Comparison of ENCODE assay signal across 11 cellular contexts in genomic region chr2:189407944-189408209, GRCh38. TPM values are rescaled to one million over a fixed set of nuclear protein-coding genes. Genes with fewer than 3 reads are reported as not detected.
DNase-seq lines count a peak whose midpoint lies in the region; ATAC-seq and TF ChIP-seq lines count a peak whose summit lies in the region.
"Had no signal": no experiment of that assay in that cellular context is flagged by ENCODE, and none has a peak within 500 bp of the region (broad histone marks: within the 10 kb centered on the region; RNA-seq: fewer than 3 reads in every experiment).

No MANE protein-coding gene starts in this region.

- WGBS in IMR-90 (ENCODE audit: extremely low coverage in 2 of 2, insufficient read length in 1 of 2), 2 experiments: no CpG with 5 or more reads among the region's 1 CpG

- H2AFZ ChIP-seq in IMR-90 (replicated peaks; ENCODE audit: low read length, poor library complexity): no peak overlapping the region

- H2AK5ac ChIP-seq in IMR-90 (ENCODE audit: low read depth, low read length): peak overlapping the region; percentile 40; the same call in 1 of the 2 replicates

- peaks cover 0 to 6% of the 10 kb centered on the region in 2 experiments; a peak in 1 of 4 replicates for H3K79me1 ChIP-seq in IMR-90 (ENCODE audit: low read depth in 1 of 2, low read length in 2 of 2)

- no peaks in the 10 kb centered on the region for H3K27me3 Mint-ChIP-seq in activated T-helper 17 cell treated with anti-CD3 and anti-CD28 coated beads, Interleukin-2, amount 50 U/mL, for 72 hours
- H3K27me3 Mint-ChIP-seq in stimulated activated naive CD8-positive, alpha-beta T cell treated with anti-CD3 and anti-CD28 coated beads, Interleukin-15, amount 100 ng/mL, for 72 hours: no peaks in the 10 kb centered on the region

- in situ Hi-C loops in IMR-90 (cut with MboI; ENCODE audit: low sequenced_read_pairs): loop anchor here (10.0 to 25.0 kb wide), 2 partner anchors 113 to 1096 kb away; no protein-coding TSS in a partner anchor

- peak overlapping the region; percentile 97 for H2BK5ac ChIP-seq in IMR-90 (ENCODE audit: low read depth, low read length, poor library complexity, severe bottlenecking)

- H3K9me3 ChIP-seq in IMR-90 (ENCODE audit: control insufficient read depth, insufficient read depth, low read length) (no peaks in the 10 kb centered on the region), iPS-20b (ENCODE audit: insufficient read depth, low read depth, low read length) (no peaks in the 10 kb centered on the region)

- peak overlapping the region; percentile 98 for H3K4me2 ChIP-seq in IMR-90 (ENCODE audit: low read depth, low read length)

- TF ChIP-seq POLR2A in IMR-90 (IDR thresholded peaks at IDR 0.05; ENCODE audit: low read depth, low read length): no peak

- no TSS peak for BruUV-seq in IMR-90 (replicated peaks; lab: Mats Ljungman, UMichigan)

- H3K4me1 ChIP-seq in IMR-90 (ENCODE audit: control insufficient read depth, insufficient read depth, low read length) (peaks cover 13% of the 10 kb centered on the region), iPS-20b (ENCODE audit: insufficient read depth, low read length) (peaks cover 8% of the 10 kb centered on the region)

- H3K56ac ChIP-seq in IMR-90 (ENCODE audit: extremely low read depth, insufficient read depth, low read length): peak overlapping the region; percentile 98

- peak overlapping the region; percentile 4 for H3K27ac Mint-ChIP-seq in activated T-helper 17 cell treated with anti-CD3 and anti-CD28 coated beads, Interleukin-2, amount 50 U/mL, for 72 hours
- H3K27ac Mint-ChIP-seq in stimulated activated naive CD8-positive, alpha-beta T cell treated with anti-CD3 and anti-CD28 coated beads, Interleukin-15, amount 100 ng/mL, for 72 hours: peak overlapping the region in 1 of 2 donors; percentile 79
- H3K27ac Mint-ChIP-seq: stimulated activated effector memory CD8-positive, alpha-beta T cell treated with anti-CD3 and anti-CD28 coated beads, Interleukin-12 subunit alpha, Interleukin-12 subunit beta, amount 100 ng/mL, for 72 hours had no signal

- H3K4me3 ChIP-seq in IMR-90 (ENCODE audit: insufficient read depth, low read depth, low read length) (peak overlapping the region; percentile 26; the same call in 1 of the 2 replicates), iPS-20b (ENCODE audit: low read length) (no peak overlapping the region)

- H3K4me3 Mint-ChIP-seq in activated T-helper 17 cell treated with anti-CD3 and anti-CD28 coated beads, Interleukin-2, amount 50 U/mL, for 72 hours: peak overlapping the region; percentile 27
- H3K4me3 Mint-ChIP-seq in stimulated activated naive CD8-positive, alpha-beta T cell treated with anti-CD3 and anti-CD28 coated beads, Interleukin-15, amount 100 ng/mL, for 72 hours: peak overlapping the region; percentile 13 to 70
- H3K4me3 Mint-ChIP-seq: stimulated activated effector memory CD8-positive, alpha-beta T cell treated with anti-CD3 and anti-CD28 coated beads, Interleukin-12 subunit alpha, Interleukin-12 subunit beta, amount 100 ng/mL, for 72 hours had no signal

- CTCF ChIA-PET in IMR-90 (lab: Yijun Ruan, JAX): interaction anchor here (1.0 kb wide), 1 partner anchor 13 kb away, joined by 3 read pairs; no protein-coding TSS in a partner anchor

- peak overlapping the region; percentile 77 for H3K23ac ChIP-seq in IMR-90 (ENCODE audit: low read depth, low read length)

- no peak for TF ChIP-seq RAD21 in IMR-90 (IDR thresholded peaks at IDR 0.05; ENCODE audit: low read length)

- no peaks in the 10 kb centered on the region for H4K20me1 ChIP-seq in IMR-90 (ENCODE audit: insufficient read depth, low read length)

- H3K9me3 Mint-ChIP-seq in activated T-helper 17 cell treated with anti-CD3 and anti-CD28 coated beads, Interleukin-2, amount 50 U/mL, for 72 hours: no peaks in the 10 kb centered on the region
- no peaks in the 10 kb centered on the region for H3K9me3 Mint-ChIP-seq in stimulated activated naive CD8-positive, alpha-beta T cell treated with anti-CD3 and anti-CD28 coated beads, Interleukin-15, amount 100 ng/mL, for 72 hours
- H3K9me3 Mint-ChIP-seq: stimulated activated effector memory CD8-positive, alpha-beta T cell treated with anti-CD3 and anti-CD28 coated beads, Interleukin-12 subunit alpha, Interleukin-12 subunit beta, amount 100 ng/mL, for 72 hours had no signal

- H4K8ac ChIP-seq in IMR-90 (ENCODE audit: low read depth in 2 of 2, low read length in 2 of 2): peak overlapping the region; percentile 85 to 87

- no peaks in the 10 kb centered on the region for H3K27me3 ChIP-seq in IMR-90 (ENCODE audit: control insufficient read depth, insufficient read depth, low read length)
- no peaks in the 10 kb centered on the region for H3K27me3 ChIP-seq in iPS-20b (ENCODE audit: insufficient read depth, low read length)

- peak overlapping the region; percentile 95 for H2BK120ac ChIP-seq in IMR-90 (ENCODE audit: low read depth, low read length)

- no peaks in the 10 kb centered on the region for H3K36me3 ChIP-seq in IMR-90 (ENCODE audit: control insufficient read depth, insufficient read depth, low read length)
- no peaks in the 10 kb centered on the region for H3K36me3 ChIP-seq in iPS-20b (ENCODE audit: insufficient read depth, low read depth, low read length)

- no peak for TF ChIP-seq CTCF in IMR-90 (conservative IDR thresholded peaks at IDR 0.05; ENCODE audit: low read depth, low read length)

- H3K27ac ChIP-seq in IMR-90 (ENCODE audit: insufficient read depth, low read length) (peak overlapping the region; percentile 97), iPS-20b (ENCODE audit: low read length) (no peak overlapping the region)
- H3K27ac ChIP-seq: VCaP had no signal

- no peak; the same call in 1 of the 2 replicates for ATAC-seq in IMR-90 (ENCODE audit: low read depth)
- ATAC-seq in activated T-helper 17 cell treated with anti-CD3 and anti-CD28 coated beads, Interleukin-2, amount 50 U/mL, for 72 hours (replicated peaks): no peak
- peak; percentile 67 for ATAC-seq in stimulated activated naive CD8-positive, alpha-beta T cell treated with anti-CD3 and anti-CD28 coated beads, Interleukin-15, amount 100 ng/mL, for 72 hours
- no peak for ATAC-seq in GM19452 (IDR thresholded peaks at IDR 0.05; ENCODE audit: unreplicated experiment)
- no peak for ATAC-seq in left colon
- ATAC-seq: stimulated activated effector memory CD8-positive, alpha-beta T cell treated with anti-CD3 and anti-CD28 coated beads, Interleukin-12 subunit alpha, Interleukin-12 subunit beta, amount 100 ng/mL, for 72 hours had no signal

- POLR2A ChIA-PET in IMR-90 (lab: Charles Lee; ENCODE audit: unreplicated experiment): no interaction called here

- peak overlapping the region; percentile 99 for H4K5ac ChIP-seq in IMR-90 (ENCODE audit: low read depth, low read length)

- no peaks in the 10 kb centered on the region for H3K9me1 ChIP-seq in IMR-90 (ENCODE audit: insufficient read depth, low read length)

- peak overlapping the region; percentile 78; the same call in 1 of the 2 replicates for H3K14ac ChIP-seq in IMR-90 (replicated peaks; ENCODE audit: low read depth, low read length)

- peak overlapping the region; percentile 95 for H2BK20ac ChIP-seq in IMR-90 (ENCODE audit: low read depth, low read length)

- H4K91ac ChIP-seq in IMR-90 (ENCODE audit: insufficient read depth, low read depth, low read length): peak overlapping the region; percentile 80

- H3K36me3 Mint-ChIP-seq in activated T-helper 17 cell treated with anti-CD3 and anti-CD28 coated beads, Interleukin-2, amount 50 U/mL, for 72 hours (ENCODE audit: low read depth): no peaks in the 10 kb centered on the region
- H3K36me3 Mint-ChIP-seq: stimulated activated effector memory CD8-positive, alpha-beta T cell treated with anti-CD3 and anti-CD28 coated beads, Interleukin-12 subunit alpha, Interleukin-12 subunit beta, amount 100 ng/mL, for 72 hours had no signal

- intact Hi-C loops in IMR-90 (cut with micrococcal nuclease): loop anchor here (1.0 kb wide), 2 partner anchors 39 to 61 kb away; no protein-coding TSS in a partner anchor
- intact Hi-C loops in left colon (cut with DNase I, micrococcal nuclease): no loop called here

- H3K4me1 Mint-ChIP-seq in activated T-helper 17 cell treated with anti-CD3 and anti-CD28 coated beads, Interleukin-2, amount 50 U/mL, for 72 hours: no peaks in the 10 kb centered on the region
- peaks cover 48% of the 10 kb centered on the region for H3K4me1 Mint-ChIP-seq in stimulated activated naive CD8-positive, alpha-beta T cell treated with anti-CD3 and anti-CD28 coated beads, Interleukin-15, amount 100 ng/mL, for 72 hours
- H3K4me1 Mint-ChIP-seq: stimulated activated effector memory CD8-positive, alpha-beta T cell treated with anti-CD3 and anti-CD28 coated beads, Interleukin-12 subunit alpha, Interleukin-12 subunit beta, amount 100 ng/mL, for 72 hours had no signal

- dilution Hi-C loops in IMR-90 (cut with HindIII; ENCODE audit: low sequenced_read_pairs, unreplicated experiment): no loop called here

- peak overlapping the region; percentile 91 for H3K9ac ChIP-seq in IMR-90 (ENCODE audit: low read depth, low read length)
- 0 out of 2 replicates have a peak overlapping the region, but pooled peaks have one; percentile 20 for H3K9ac ChIP-seq in iPS-20b (ENCODE audit: low read depth, low read length)

- DNase-seq in IMR-90: no peak
- no peak for DNase-seq in stimulated activated naive CD8-positive, alpha-beta T cell treated with anti-CD3 and anti-CD28 coated beads, Interleukin-15, amount 100 ng/mL, for 72 hours
- DNase-seq in left colon: no peak
- no peak for DNase-seq in HT-29 (ENCODE audit: low spot score)
- DNase-seq: DMS153, NCI-H187 had no signal

- peak overlapping the region; percentile 100 for H3K18ac ChIP-seq in IMR-90 (ENCODE audit: low read depth, low read length)

- peak overlapping the region; percentile 69; the same call in 1 of the 2 replicates for H3K4ac ChIP-seq in IMR-90 (ENCODE audit: low read depth, low read length)

- H2AK9ac ChIP-seq in IMR-90 (replicated peaks; ENCODE audit: low read depth, low read length, poor library complexity): no peak overlapping the region

- peak overlapping the region; percentile 72 for H2BK15ac ChIP-seq in IMR-90 (ENCODE audit: low read depth, low read length)

TF ChIP-seq in IMR-90, 13 proteins besides CTCF, POLR2A, EP300 and RAD21 (continues in another document):
- TF ChIP-seq USF2 (IDR thresholded peaks at IDR 0.05; ENCODE audit: low read depth, low read length): no peak

RNA-seq across cellular contexts. Expression of gene WDR75, which starts 33.4 kb away (rescaled TPM):
- total RNA-seq in IMR-90 (2012; rRNA removed) (52.2 and 56.9 TPM in 2 replicates), left colon (10 to 100 TPM; 18.0 to 19.7 TPM)
- 17.6 and 21.7 TPM in 2 replicates for polyA plus RNA-seq in IMR-90 (2012; rRNA removed)
- polyA plus RNA-seq in IMR-90 (2012; cell fraction: cytosol; rRNA removed): 4.6 and 4.9 TPM in 2 replicates
- 8.3 and 53.6 TPM in 2 replicates for polyA plus RNA-seq in IMR-90 (2012; cell fraction: nucleus; rRNA removed; ENCODE audit: low replicate concordance)
- total RNA-seq in activated T-helper 17 cell treated with anti-CD3 and anti-CD28 coated beads, Interleukin-2, amount 50 U/mL, for 72 hours: 10 to 100 TPM; 44.5 to 46.5 TPM
- total RNA-seq in HT-29 (2014; rRNA removed; shearing (Covaris generic)): 24.5 and 26.7 TPM in 2 replicates
